Comparison of ENCODE assay signal across 2 cellular contexts in the genomic region with DNA sequence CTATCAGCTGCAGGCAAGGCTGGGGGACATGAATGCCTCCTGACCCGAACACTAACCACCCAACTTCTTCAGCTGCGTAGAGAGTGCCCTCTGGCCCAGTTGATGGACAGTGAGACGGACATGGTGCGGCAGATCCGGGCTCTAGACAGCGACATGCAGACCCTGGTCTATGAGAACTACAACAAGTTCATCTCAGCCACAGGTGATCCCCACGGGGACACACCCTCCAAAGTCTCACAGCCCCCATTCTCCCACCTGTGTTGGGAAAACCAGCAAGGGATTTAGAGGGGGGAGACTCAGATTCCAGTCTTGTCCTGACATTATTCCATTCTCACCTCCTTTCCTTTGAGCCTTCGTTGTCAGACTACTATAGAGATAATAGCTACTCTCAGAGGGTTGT.
TF ChIP-seq lines count a peak whose summit lies in the region.

No MANE protein-coding gene starts in this region.

TF ChIP-seq in WTC11, 78 proteins besides CTCF, POLR2A, EP300 and RAD21:
- TF ChIP-seq, protein P1, sequence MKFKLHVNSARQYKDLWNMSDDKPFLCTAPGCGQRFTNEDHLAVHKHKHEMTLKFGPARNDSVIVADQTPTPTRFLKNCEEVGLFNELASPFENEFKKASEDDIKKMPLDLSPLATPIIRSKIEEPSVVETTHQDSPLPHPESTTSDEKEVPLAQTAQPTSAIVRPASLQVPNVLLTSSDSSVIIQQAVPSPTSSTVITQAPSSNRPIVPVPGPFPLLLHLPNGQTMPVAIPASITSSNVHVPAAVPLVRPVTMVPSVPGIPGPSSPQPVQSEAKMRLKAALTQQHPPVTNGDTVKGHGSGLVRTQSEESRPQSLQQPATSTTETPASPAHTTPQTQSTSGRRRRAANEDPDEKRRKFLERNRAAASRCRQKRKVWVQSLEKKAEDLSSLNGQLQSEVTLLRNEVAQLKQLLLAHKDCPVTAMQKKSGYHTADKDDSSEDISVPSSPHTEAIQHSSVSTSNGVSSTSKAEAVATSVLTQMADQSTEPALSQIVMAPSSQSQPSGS (CRISPR knock-in tag; IDR thresholded peaks at IDR 0.05; ENCODE audit: borderline replicate concordance, low read depth) = no peak
- TF ChIP-seq ZNF138 (CRISPR knock-in tag; conservative IDR thresholded peaks at IDR 0.05) (no peak), EMX1 (CRISPR knock-in tag; IDR thresholded peaks at IDR 0.05) (no peak), ZNF396 (CRISPR knock-in tag; IDR thresholded peaks at IDR 0.05; ENCODE audit: borderline replicate concordance) (no peak), NFYB (CRISPR knock-in tag; conservative IDR thresholded peaks at IDR 0.05; ENCODE audit: low read depth) (no peak), GRHL2 (CRISPR knock-in tag; IDR thresholded peaks at IDR 0.05; ENCODE audit: insufficient replicate concordance, severe bottlenecking) (no peak), NR2C2 (CRISPR knock-in tag; IDR thresholded peaks at IDR 0.05) (no peak), RORB (CRISPR knock-in tag; IDR thresholded peaks at IDR 0.05) (no peak), PRRX2 (CRISPR knock-in tag; IDR thresholded peaks at IDR 0.05) (no peak), CREM (CRISPR knock-in tag; IDR thresholded peaks at IDR 0.05) (no peak), SP1 (CRISPR knock-in tag; conservative IDR thresholded peaks at IDR 0.05) (no peak)
- TF ChIP-seq, protein P2, sequence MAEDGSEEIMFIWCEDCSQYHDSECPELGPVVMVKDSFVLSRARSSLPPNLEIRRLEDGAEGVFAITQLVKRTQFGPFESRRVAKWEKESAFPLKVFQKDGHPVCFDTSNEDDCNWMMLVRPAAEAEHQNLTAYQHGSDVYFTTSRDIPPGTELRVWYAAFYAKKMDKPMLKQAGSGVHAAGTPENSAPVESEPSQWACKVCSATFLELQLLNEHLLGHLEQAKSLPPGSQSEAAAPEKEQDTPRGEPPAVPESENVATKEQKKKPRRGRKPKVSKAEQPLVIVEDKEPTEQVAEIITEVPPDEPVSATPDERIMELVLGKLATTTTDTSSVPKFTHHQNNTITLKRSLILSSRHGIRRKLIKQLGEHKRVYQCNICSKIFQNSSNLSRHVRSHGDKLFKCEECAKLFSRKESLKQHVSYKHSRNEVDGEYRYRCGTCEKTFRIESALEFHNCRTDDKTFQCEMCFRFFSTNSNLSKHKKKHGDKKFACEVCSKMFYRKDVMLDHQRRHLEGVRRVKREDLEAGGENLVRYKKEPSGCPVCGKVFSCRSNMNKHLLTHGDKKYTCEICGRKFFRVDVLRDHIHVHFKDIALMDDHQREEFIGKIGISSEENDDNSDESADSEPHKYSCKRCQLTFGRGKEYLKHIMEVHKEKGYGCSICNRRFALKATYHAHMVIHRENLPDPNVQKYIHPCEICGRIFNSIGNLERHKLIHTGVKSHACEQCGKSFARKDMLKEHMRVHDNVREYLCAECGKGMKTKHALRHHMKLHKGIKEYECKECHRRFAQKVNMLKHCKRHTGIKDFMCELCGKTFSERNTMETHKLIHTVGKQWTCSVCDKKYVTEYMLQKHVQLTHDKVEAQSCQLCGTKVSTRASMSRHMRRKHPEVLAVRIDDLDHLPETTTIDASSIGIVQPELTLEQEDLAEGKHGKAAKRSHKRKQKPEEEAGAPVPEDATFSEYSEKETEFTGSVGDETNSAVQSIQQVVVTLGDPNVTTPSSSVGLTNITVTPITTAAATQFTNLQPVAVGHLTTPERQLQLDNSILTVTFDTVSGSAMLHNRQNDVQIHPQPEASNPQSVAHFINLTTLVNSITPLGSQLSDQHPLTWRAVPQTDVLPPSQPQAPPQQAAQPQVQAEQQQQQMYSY (CRISPR knock-in tag; IDR thresholded peaks at IDR 0.05) = no peak
- TF ChIP-seq, protein P3, sequence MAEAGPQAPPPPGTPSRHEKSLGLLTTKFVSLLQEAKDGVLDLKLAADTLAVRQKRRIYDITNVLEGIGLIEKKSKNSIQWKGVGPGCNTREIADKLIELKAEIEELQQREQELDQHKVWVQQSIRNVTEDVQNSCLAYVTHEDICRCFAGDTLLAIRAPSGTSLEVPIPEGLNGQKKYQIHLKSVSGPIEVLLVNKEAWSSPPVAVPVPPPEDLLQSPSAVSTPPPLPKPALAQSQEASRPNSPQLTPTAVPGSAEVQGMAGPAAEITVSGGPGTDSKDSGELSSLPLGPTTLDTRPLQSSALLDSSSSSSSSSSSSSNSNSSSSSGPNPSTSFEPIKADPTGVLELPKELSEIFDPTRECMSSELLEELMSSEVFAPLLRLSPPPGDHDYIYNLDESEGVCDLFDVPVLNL (CRISPR knock-in tag; IDR thresholded peaks at IDR 0.05; ENCODE audit: borderline replicate concordance, low read depth) = no peak
- TF ChIP-seq, protein P4, sequence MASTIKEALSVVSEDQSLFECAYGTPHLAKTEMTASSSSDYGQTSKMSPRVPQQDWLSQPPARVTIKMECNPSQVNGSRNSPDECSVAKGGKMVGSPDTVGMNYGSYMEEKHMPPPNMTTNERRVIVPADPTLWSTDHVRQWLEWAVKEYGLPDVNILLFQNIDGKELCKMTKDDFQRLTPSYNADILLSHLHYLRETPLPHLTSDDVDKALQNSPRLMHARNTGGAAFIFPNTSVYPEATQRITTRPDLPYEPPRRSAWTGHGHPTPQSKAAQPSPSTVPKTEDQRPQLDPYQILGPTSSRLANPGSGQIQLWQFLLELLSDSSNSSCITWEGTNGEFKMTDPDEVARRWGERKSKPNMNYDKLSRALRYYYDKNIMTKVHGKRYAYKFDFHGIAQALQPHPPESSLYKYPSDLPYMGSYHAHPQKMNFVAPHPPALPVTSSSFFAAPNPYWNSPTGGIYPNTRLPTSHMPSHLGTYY (CRISPR knock-in tag; IDR thresholded peaks at IDR 0.05) = no peak
- TF ChIP-seq, protein P5, sequence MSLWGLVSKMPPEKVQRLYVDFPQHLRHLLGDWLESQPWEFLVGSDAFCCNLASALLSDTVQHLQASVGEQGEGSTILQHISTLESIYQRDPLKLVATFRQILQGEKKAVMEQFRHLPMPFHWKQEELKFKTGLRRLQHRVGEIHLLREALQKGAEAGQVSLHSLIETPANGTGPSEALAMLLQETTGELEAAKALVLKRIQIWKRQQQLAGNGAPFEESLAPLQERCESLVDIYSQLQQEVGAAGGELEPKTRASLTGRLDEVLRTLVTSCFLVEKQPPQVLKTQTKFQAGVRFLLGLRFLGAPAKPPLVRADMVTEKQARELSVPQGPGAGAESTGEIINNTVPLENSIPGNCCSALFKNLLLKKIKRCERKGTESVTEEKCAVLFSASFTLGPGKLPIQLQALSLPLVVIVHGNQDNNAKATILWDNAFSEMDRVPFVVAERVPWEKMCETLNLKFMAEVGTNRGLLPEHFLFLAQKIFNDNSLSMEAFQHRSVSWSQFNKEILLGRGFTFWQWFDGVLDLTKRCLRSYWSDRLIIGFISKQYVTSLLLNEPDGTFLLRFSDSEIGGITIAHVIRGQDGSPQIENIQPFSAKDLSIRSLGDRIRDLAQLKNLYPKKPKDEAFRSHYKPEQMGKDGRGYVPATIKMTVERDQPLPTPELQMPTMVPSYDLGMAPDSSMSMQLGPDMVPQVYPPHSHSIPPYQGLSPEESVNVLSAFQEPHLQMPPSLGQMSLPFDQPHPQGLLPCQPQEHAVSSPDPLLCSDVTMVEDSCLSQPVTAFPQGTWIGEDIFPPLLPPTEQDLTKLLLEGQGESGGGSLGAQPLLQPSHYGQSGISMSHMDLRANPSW (CRISPR knock-in tag; conservative IDR thresholded peaks at IDR 0.05; ENCODE audit: low read depth) = no peak

TF ChIP-seq in HepG2, 621 proteins besides CTCF, POLR2A, EP300 and RAD21:
- TF ChIP-seq, protein P6, sequence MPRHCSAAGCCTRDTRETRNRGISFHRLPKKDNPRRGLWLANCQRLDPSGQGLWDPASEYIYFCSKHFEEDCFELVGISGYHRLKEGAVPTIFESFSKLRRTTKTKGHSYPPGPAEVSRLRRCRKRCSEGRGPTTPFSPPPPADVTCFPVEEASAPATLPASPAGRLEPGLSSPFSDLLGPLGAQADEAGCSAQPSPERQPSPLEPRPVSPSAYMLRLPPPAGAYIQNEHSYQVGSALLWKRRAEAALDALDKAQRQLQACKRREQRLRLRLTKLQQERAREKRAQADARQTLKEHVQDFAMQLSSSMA (CRISPR knock-in tag; IDR thresholded peaks at IDR 0.05) = 0 out of 2 replicates have a peak, but pooled peaks have one; percentile 39
- TF ChIP-seq, protein P7, sequence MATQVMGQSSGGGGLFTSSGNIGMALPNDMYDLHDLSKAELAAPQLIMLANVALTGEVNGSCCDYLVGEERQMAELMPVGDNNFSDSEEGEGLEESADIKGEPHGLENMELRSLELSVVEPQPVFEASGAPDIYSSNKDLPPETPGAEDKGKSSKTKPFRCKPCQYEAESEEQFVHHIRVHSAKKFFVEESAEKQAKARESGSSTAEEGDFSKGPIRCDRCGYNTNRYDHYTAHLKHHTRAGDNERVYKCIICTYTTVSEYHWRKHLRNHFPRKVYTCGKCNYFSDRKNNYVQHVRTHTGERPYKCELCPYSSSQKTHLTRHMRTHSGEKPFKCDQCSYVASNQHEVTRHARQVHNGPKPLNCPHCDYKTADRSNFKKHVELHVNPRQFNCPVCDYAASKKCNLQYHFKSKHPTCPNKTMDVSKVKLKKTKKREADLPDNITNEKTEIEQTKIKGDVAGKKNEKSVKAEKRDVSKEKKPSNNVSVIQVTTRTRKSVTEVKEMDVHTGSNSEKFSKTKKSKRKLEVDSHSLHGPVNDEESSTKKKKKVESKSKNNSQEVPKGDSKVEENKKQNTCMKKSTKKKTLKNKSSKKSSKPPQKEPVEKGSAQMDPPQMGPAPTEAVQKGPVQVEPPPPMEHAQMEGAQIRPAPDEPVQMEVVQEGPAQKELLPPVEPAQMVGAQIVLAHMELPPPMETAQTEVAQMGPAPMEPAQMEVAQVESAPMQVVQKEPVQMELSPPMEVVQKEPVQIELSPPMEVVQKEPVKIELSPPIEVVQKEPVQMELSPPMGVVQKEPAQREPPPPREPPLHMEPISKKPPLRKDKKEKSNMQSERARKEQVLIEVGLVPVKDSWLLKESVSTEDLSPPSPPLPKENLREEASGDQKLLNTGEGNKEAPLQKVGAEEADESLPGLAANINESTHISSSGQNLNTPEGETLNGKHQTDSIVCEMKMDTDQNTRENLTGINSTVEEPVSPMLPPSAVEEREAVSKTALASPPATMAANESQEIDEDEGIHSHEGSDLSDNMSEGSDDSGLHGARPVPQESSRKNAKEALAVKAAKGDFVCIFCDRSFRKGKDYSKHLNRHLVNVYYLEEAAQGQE (IDR thresholded peaks at IDR 0.05; ENCODE audit: borderline replicate concordance in 1 of 2, low read depth in 1 of 2, low read length in 2 of 2) = no peak
- TF ChIP-seq ZNF850 (CRISPR knock-in tag; conservative IDR thresholded peaks at IDR 0.05) = 0 out of 2 replicates have a peak, but pooled peaks have one; percentile 3
- TF ChIP-seq, protein P8, sequence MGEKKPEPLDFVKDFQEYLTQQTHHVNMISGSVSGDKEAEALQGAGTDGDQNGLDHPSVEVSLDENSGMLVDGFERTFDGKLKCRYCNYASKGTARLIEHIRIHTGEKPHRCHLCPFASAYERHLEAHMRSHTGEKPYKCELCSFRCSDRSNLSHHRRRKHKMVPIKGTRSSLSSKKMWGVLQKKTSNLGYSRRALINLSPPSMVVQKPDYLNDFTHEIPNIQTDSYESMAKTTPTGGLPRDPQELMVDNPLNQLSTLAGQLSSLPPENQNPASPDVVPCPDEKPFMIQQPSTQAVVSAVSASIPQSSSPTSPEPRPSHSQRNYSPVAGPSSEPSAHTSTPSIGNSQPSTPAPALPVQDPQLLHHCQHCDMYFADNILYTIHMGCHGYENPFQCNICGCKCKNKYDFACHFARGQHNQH (CRISPR knock-in tag; IDR thresholded peaks at IDR 0.05) = 0 out of 2 replicates have a peak, but pooled peaks have one; percentile 35
TF ChIP-seq in HepG2: peak in this region for 3.
